Comparison of ENCODE assay signal across 23 cellular contexts in the genomic region with DNA sequence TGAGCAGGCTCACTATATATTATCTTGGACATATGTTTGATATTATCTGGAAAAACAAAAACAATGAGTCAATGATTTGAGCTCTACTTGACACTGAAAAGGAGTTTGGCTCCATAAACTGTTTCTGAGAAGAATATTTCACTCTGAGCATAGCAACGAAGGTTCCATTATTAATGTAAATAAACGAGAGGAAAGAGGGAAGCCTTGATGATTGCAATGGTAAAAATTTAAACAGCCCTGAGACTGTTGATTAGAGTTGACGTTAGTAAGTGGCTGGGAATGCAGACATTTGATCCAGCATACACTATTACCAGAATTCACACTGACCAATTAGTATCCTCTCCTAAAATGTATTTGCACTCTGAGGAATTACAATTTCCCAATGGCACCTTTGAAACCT.
A peak's percentile ranks its signal among the peaks of the same experiment; 100 is the strongest.
DNase-seq lines count a peak whose midpoint lies in the region; ATAC-seq, FAIRE-seq and TF ChIP-seq lines count a peak whose summit lies in the region.
"Had no signal": no experiment of that assay in that cellular context is flagged by ENCODE, and none has a peak within 500 bp of the region (broad histone marks: within the 10 kb centered on the region; RNA-seq: fewer than 3 reads in every experiment).

No MANE protein-coding gene starts in this region.

- FAIRE-seq in endothelial cell of umbilical vein (lab: Jason Lieb, UNC) = no peak
- FAIRE-seq: GM12891 had no signal

- BruUV-seq in endothelial cell of umbilical vein (replicated peaks; lab: Mats Ljungman, UMichigan) (no TSS peak), OCI-LY7 (replicated peaks; lab: Mats Ljungman, UMichigan) (no TSS peak)

- H3K9me1 ChIP-seq in endothelial cell of umbilical vein (replicated peaks; ENCODE audit: control insufficient read depth, extremely low read depth, insufficient read depth, low read length) = no peaks in the 10 kb centered on the region

- no peak overlapping the region for H4K8ac ChIP-seq in mesenchymal stem cell (ENCODE audit: low read length)

- ATAC-seq in GM18870 (IDR thresholded peaks at IDR 0.05; ENCODE audit: unreplicated experiment) (no peak), HG02852 (IDR thresholded peaks at IDR 0.05; ENCODE audit: unreplicated experiment) (no peak)
- ATAC-seq: CD8-positive, alpha-beta T cell had no signal

- no peaks in the 10 kb centered on the region for H3K9me3 ChIP-seq in AG04450 (ENCODE audit: control insufficient read depth, insufficient read depth, low read length)
- H3K9me3 ChIP-seq in endothelial cell of umbilical vein (replicated peaks; ENCODE audit: control insufficient read depth, insufficient read depth, low read length) = no peaks in the 10 kb centered on the region
- H3K9me3 ChIP-seq in mesenchymal stem cell (ENCODE audit: control insufficient read depth, low read length) = no peaks in the 10 kb centered on the region
- no peaks in the 10 kb centered on the region for H3K9me3 ChIP-seq in OCI-LY7 (ENCODE audit: low read length)
- H3K9me3 ChIP-seq: Peyer's patch, SJCRH30 had no signal

- no peak overlapping the region for H3K14ac ChIP-seq in mesenchymal stem cell (ENCODE audit: low read length in 2 of 2)

- H3K9me2 ChIP-seq in OCI-LY7 (ENCODE audit: insufficient read depth, low read length) = no peaks in the 10 kb centered on the region; the same call in 1 of the 2 replicates

- no peak overlapping the region for H2BK120ac ChIP-seq in mesenchymal stem cell (ENCODE audit: low read depth, low read length)

- H3K23ac ChIP-seq in mesenchymal stem cell (ENCODE audit: low read length in 2 of 2) = no peak overlapping the region

- no peak overlapping the region for H2AK5ac ChIP-seq in mesenchymal stem cell (ENCODE audit: low read length, severe bottlenecking)

- H2BK5ac ChIP-seq in mesenchymal stem cell (ENCODE audit: low read depth, low read length, poor library complexity, severe bottlenecking) = no peak overlapping the region

- TF ChIP-seq CTCF in AG04450 (IDR thresholded peaks at IDR 0.05; ENCODE audit: low read depth, low read length) (no peak), endothelial cell of umbilical vein (IDR thresholded peaks at IDR 0.05; ENCODE audit: extremely low read depth in 1 of 2, insufficient read depth in 1 of 2, low read depth in 1 of 2, low read length in 2 of 2) (no peak), OCI-LY7 (conservative IDR thresholded peaks at IDR 0.05; ENCODE audit: low read length) (no peak)

- H3K27me3 ChIP-seq in AG04450 (ENCODE audit: control insufficient read depth, insufficient read depth, low read length) = no peaks in the 10 kb centered on the region
- no peaks in the 10 kb centered on the region for H3K27me3 ChIP-seq in endothelial cell of umbilical vein (ENCODE audit: control insufficient read depth in 2 of 2, insufficient read depth in 2 of 2, low read length in 2 of 2)
- H3K27me3 ChIP-seq in mesenchymal stem cell (ENCODE audit: control insufficient read depth in 1 of 2, insufficient read depth in 1 of 2, low read length in 2 of 2) = no peaks in the 10 kb centered on the region
- H3K27me3 ChIP-seq: Peyer's patch, SJCRH30 had no signal

- POLR2A ChIA-PET in AG04450 (lab: Yijun Ruan, JAX) = no interaction called here
- POLR2A ChIA-PET in endothelial cell of umbilical vein (lab: Charles Lee) = no interaction called here
- POLR2A ChIA-PET in OCI-LY7 (lab: Charles Lee) = no interaction called here

- H3K79me2 ChIP-seq in endothelial cell of umbilical vein (ENCODE audit: control insufficient read depth, insufficient read depth, low read length) (no peaks in the 10 kb centered on the region), OCI-LY7 (ENCODE audit: insufficient read depth, low read depth, low read length) (no peaks in the 10 kb centered on the region)

- no peak overlapping the region for H4K91ac ChIP-seq in mesenchymal stem cell (ENCODE audit: low read length)

- H2BK12ac ChIP-seq in mesenchymal stem cell (ENCODE audit: low read length in 2 of 2) = no peak overlapping the region

- no peaks in the 10 kb centered on the region for H3K4me1 ChIP-seq in endothelial cell of umbilical vein (ENCODE audit: control insufficient read depth, extremely low read depth, insufficient read depth, low read length)
- H3K4me1 ChIP-seq in mesenchymal stem cell (ENCODE audit: control insufficient read depth, insufficient read depth, low read depth, low read length) = no peaks in the 10 kb centered on the region
- H3K4me1 ChIP-seq in OCI-LY7 (ENCODE audit: insufficient read depth, low read length, poor library complexity, severe bottlenecking) = no peaks in the 10 kb centered on the region
- H3K4me1 ChIP-seq: Peyer's patch had no signal

- no peak overlapping the region for H2AFZ ChIP-seq in endothelial cell of umbilical vein (ENCODE audit: low read depth, low read length)
- H2AFZ ChIP-seq in mesenchymal stem cell (ENCODE audit: low read depth, low read length) = no peak overlapping the region
- H2AFZ ChIP-seq in OCI-LY7 (ENCODE audit: low read length) = no peak overlapping the region

- no peaks in the 10 kb centered on the region for H3K36me3 ChIP-seq in endothelial cell of umbilical vein (ENCODE audit: control insufficient read depth in 2 of 2, extremely low read depth in 1 of 2, insufficient read depth in 2 of 2, low read length in 2 of 2)
- no peaks in the 10 kb centered on the region for H3K36me3 ChIP-seq in mesenchymal stem cell (ENCODE audit: control insufficient read depth in 1 of 2, insufficient read depth in 2 of 2, low read depth in 1 of 2, low read length in 2 of 2)
- H3K36me3 ChIP-seq in OCI-LY7 (ENCODE audit: insufficient read depth, low read length) = no peaks in the 10 kb centered on the region
- H3K36me3 ChIP-seq: Peyer's patch, SJCRH30 had no signal

- 30% methylated on average over 2 of the region's 3 CpGs for WGBS in mesenchymal stem cell

- H3K79me1 ChIP-seq in mesenchymal stem cell (replicated peaks; ENCODE audit: low read length, poor library complexity, severe bottlenecking) = no peaks in the 10 kb centered on the region

- H2BK15ac ChIP-seq in mesenchymal stem cell (ENCODE audit: low read depth, poor library complexity, severe bottlenecking) = no peak overlapping the region

- DNase-seq in AG04450 (ENCODE audit: low read depth, low spot score) (peak; percentile 4), amniotic epithelial cell (ENCODE audit: low read depth) (peak; percentile 0), endothelial cell of umbilical vein (ENCODE audit: low read depth, low spot score) (peak; percentile 26), mesenchymal stem cell (peak; percentile 58), germinal center (ENCODE audit: low spot score) (no peak), OCI-LY7 (ENCODE audit: low spot score) (no peak)
- DNase-seq: 8988T; AML-193; C1 segment of cervical spinal cord; CD8-positive, alpha-beta T cell; H9; HFFc6; NCI-H1092 treated with DMSO at 0.1 percent for 48 hours; NCI-H1436 treated with DMSO at 0.1 percent for 48 hours; NCI-H1930; NK-92 treated with Interleukin-12 subunit alpha and Interleukin-12 subunit beta, amount 100 ng/mL, for 24 hours; Peyer's patch; SJCRH30 had no signal

- no peak overlapping the region for H3K18ac ChIP-seq in mesenchymal stem cell (ENCODE audit: low read depth in 1 of 2, low read length in 2 of 2)

- H3K4me3 ChIP-seq in AG04450 (ENCODE audit: low read depth, low read length) (no peak overlapping the region), endothelial cell of umbilical vein (replicated peaks in 1 of 3; ENCODE audit: insufficient read depth in 1 of 3, low read depth in 1 of 3, low read length in 3 of 3) (no peak overlapping the region), mesenchymal stem cell (ENCODE audit: insufficient read depth in 1 of 2, low read depth in 1 of 2, low read length in 2 of 2) (no peak overlapping the region), OCI-LY7 (ENCODE audit: low read depth, low read length, poor library complexity, severe bottlenecking) (no peak overlapping the region)
- H3K4me3 ChIP-seq: Peyer's patch, SJCRH30 had no signal

- H3K27ac ChIP-seq in AG04450 (ENCODE audit: low read depth, low read length) = no peak overlapping the region
- no peak overlapping the region for H3K27ac ChIP-seq in endothelial cell of umbilical vein (ENCODE audit: insufficient read depth, low read depth, low read length)
- no peak overlapping the region for H3K27ac ChIP-seq in mesenchymal stem cell (ENCODE audit: low read length, poor library complexity, severe bottlenecking)
- H3K27ac ChIP-seq in OCI-LY7 (ENCODE audit: low read depth, low read length, poor library complexity, severe bottlenecking) = no peak overlapping the region
- H3K27ac ChIP-seq: HL-60, KMS-11, Peyer's patch, SJCRH30 had no signal

- intact Hi-C loops in endothelial cell of umbilical vein (cut with micrococcal nuclease) = no loop called here
- intact Hi-C loops in OCI-LY7 (cut with micrococcal nuclease; ENCODE audit: unreplicated experiment) = no loop called here

- dilution Hi-C loops in endothelial cell of umbilical vein (cut with MboI; ENCODE audit: extremely low pct_ligation_motif_present, low sequenced_read_pairs) = no loop called here

- CTCF ChIA-PET in AG04450 (lab: Charles Lee) = no interaction called here
- CTCF ChIA-PET in endothelial cell of umbilical vein (lab: Charles Lee) = interaction anchor here (0.6 kb wide), 1 partner anchor 70 kb away, joined by 3 read pairs; no protein-coding TSS in a partner anchor
- CTCF ChIA-PET in OCI-LY7 (lab: Charles Lee; ENCODE audit: unreplicated experiment) = no interaction called here

- no peak overlapping the region for H3K4ac ChIP-seq in mesenchymal stem cell (ENCODE audit: low read depth in 1 of 2, low read length in 2 of 2)

- H3K9ac ChIP-seq in endothelial cell of umbilical vein (replicated peaks; ENCODE audit: extremely low read depth, insufficient read depth, low read length) (no peak overlapping the region), mesenchymal stem cell (ENCODE audit: low read length) (no peak overlapping the region)
- H3K9ac ChIP-seq: KMS-11 had no signal

- TF ChIP-seq POLR2A in endothelial cell of umbilical vein (IDR thresholded peaks at IDR 0.05; ENCODE audit: low read depth, low read length) = no peak

- H3K4me2 ChIP-seq in endothelial cell of umbilical vein (ENCODE audit: insufficient read depth, low read length) (no peak overlapping the region), mesenchymal stem cell (ENCODE audit: low read length, poor library complexity, severe bottlenecking) (no peak overlapping the region), OCI-LY7 (ENCODE audit: low read length) (no peak overlapping the region)
- H3K4me2 ChIP-seq: KMS-11 had no signal

- no peaks in the 10 kb centered on the region for H4K20me1 ChIP-seq in endothelial cell of umbilical vein (replicated peaks; ENCODE audit: control insufficient read depth, extremely low read depth, insufficient read depth, low read length)
- H4K20me1 ChIP-seq in OCI-LY7 (ENCODE audit: insufficient read depth, low read length) = no peaks in the 10 kb centered on the region

TF ChIP-seq in endothelial cell of umbilical vein, 7 proteins besides CTCF, POLR2A, EP300 and RAD21 (continues in another document):
- TF ChIP-seq FOS (IDR thresholded peaks at IDR 0.05; ENCODE audit: borderline replicate concordance, insufficient read depth, low read length) (no peak), GATA2 (IDR thresholded peaks at IDR 0.05; ENCODE audit: insufficient read depth, insufficient read length, low read depth, low read length) (no peak), POLR2AphosphoS5 (IDR thresholded peaks at IDR 0.05; ENCODE audit: insufficient read depth, low read depth, low read length) (no peak), MYC (IDR thresholded peaks at IDR 0.05; ENCODE audit: low read depth, low read length) (no peak)

Comparison
In these comparisons a context has a peak if more than half of its experiments do, and no peak if none do; other contexts are left out.
1. DNase-seq: peak in AG04450 (single experiment), amniotic epithelial cell (single experiment), endothelial cell of umbilical vein (single experiment) and mesenchymal stem cell (single experiment); none in germinal center (single experiment) and OCI-LY7 (single experiment).